33 cellular contexts compared by ENCODE assay signal in genomic region chr15:31774045-31774444, GRCh38.
"Had no signal": no experiment of that assay in that cellular context is flagged by ENCODE, and none has a peak within 500 bp of the region (broad histone marks: within the 10 kb centered on the region; RNA-seq: fewer than 3 reads in every experiment).

No MANE protein-coding gene starts in this region.

- H3K36me3 Mint-ChIP-seq: activated naive CD8-positive, alpha-beta T cell treated with anti-CD3 and anti-CD28 coated beads for 36 hours; mesothelial cell of epicardium; naive B cell; type B pancreatic cell had no signal

- H3K4me1 Mint-ChIP-seq: activated naive CD8-positive, alpha-beta T cell treated with anti-CD3 and anti-CD28 coated beads for 36 hours; mesothelial cell of epicardium; naive B cell had no signal

- DNase-seq: activated CD4-positive, alpha-beta T cell treated with anti-CD3 and anti-CD28 coated beads for 48 hours; activated CD4-positive, alpha-beta T cell treated with anti-CD3 and anti-CD28 coated beads, Interleukin-2, amount 50 U/mL, for 48 hours; activated CD8-positive, alpha-beta memory T cell treated with anti-CD3 and anti-CD28 coated beads for 24 hours; activated effector memory CD4-positive, alpha-beta T cell treated with anti-CD3 and anti-CD28 coated beads, Interleukin-2, amount 50 U/mL, for 16 hours; activated naive CD4-positive, alpha-beta T cell treated with anti-CD3 and anti-CD28 coated beads for 36 hours; activated naive CD8-positive, alpha-beta T cell treated with anti-CD3 and anti-CD28 coated beads for 36 hours; adrenal gland; aorta; body of pancreas; esophagus squamous epithelium; foreskin melanocyte; islet precursor cell; mammary epithelial cell; naive B cell; nephron progenitor cell; pancreas; psoas muscle; right cardiac atrium; spleen; stimulated activated CD4-positive, alpha-beta T cell treated with anti-CD3 and anti-CD28 coated beads, Interleukin-2, amount 100 ng/mL, for 48 hours; stimulated activated naive CD4-positive, alpha-beta T cell treated with Interleukin-2 at 50 U/mL for 16 hours; SW 1271; T-helper 9 cell had no signal

- H3K36me3 ChIP-seq: adrenal gland, cardiac muscle cell, esophagus squamous epithelium, pancreas, spleen, thoracic aorta, vagina had no signal

- H3K27me3 Mint-ChIP-seq: type B pancreatic cell had no signal

- H3K4me3 Mint-ChIP-seq: activated naive CD4-positive, alpha-beta T cell treated with anti-CD3 and anti-CD28 coated beads for 36 hours; activated naive CD8-positive, alpha-beta T cell treated with anti-CD3 and anti-CD28 coated beads for 36 hours; activated T-helper 1 cell treated with anti-CD3 and anti-CD28 coated beads, Interleukin-12 subunit alpha, Interleukin-12 subunit beta, Interleukin-2, Interleukin-4 antibody, amounts not matched to agents 30 ng/mL and 10 ng/mL and 1 ng/mL, durations not matched to agents 14 hours and 24 hours and 36 hours; mesothelial cell of epicardium; naive B cell; nephron progenitor cell; T-helper 1 cell treated with Interleukin-12 subunit alpha and Interleukin-12 subunit beta and Interleukin-4 antibody, amounts not matched to agents 30 μg/mL and 1 μg/mL, for 36 hours; type B pancreatic cell had no signal

- H3K4me1 ChIP-seq: adrenal gland, body of pancreas, esophagus squamous epithelium, pancreas, psoas muscle, spleen, vagina had no signal

- H3K9me3 Mint-ChIP-seq: activated naive CD4-positive, alpha-beta T cell treated with anti-CD3 and anti-CD28 coated beads for 36 hours; activated naive CD8-positive, alpha-beta T cell treated with anti-CD3 and anti-CD28 coated beads for 36 hours; activated T-helper 1 cell treated with anti-CD3 and anti-CD28 coated beads, Interleukin-12 subunit alpha, Interleukin-12 subunit beta, Interleukin-2, Interleukin-4 antibody, amounts not matched to agents 30 ng/mL and 10 ng/mL and 1 ng/mL, durations not matched to agents 14 hours and 24 hours and 36 hours; mesothelial cell of epicardium; nephron progenitor cell; T-helper 1 cell treated with Interleukin-12 subunit alpha and Interleukin-12 subunit beta and Interleukin-4 antibody, amounts not matched to agents 30 μg/mL and 1 μg/mL, for 36 hours; type B pancreatic cell had no signal

- H3K27me3 ChIP-seq: adrenal gland, body of pancreas, cardiac muscle cell, esophagus squamous epithelium, pancreas, vagina had no signal

- H3K27ac ChIP-seq: adrenal gland, body of pancreas, cardiac muscle cell, epithelial cell of prostate, esophagus squamous epithelium, pancreas, psoas muscle, spleen, thoracic aorta, vagina, VCaP had no signal

- H3K9me3 ChIP-seq: adrenal gland, body of pancreas, esophagus squamous epithelium, pancreas, psoas muscle, spleen, thoracic aorta, vagina had no signal

- ATAC-seq: activated CD4-positive, CD25-positive, alpha-beta regulatory T cell treated with anti-CD3 and anti-CD28 coated beads, Interleukin-2, amount 50 U/mL, for 24 hours; body of pancreas; pancreas; psoas muscle; right cardiac atrium had no signal

- H3K4me3 ChIP-seq: adrenal gland, body of pancreas, cardiac muscle cell, esophagus squamous epithelium, pancreas, psoas muscle, spleen, thoracic aorta, vagina had no signal

- H3K27ac Mint-ChIP-seq: activated naive CD4-positive, alpha-beta T cell treated with anti-CD3 and anti-CD28 coated beads for 36 hours; activated naive CD8-positive, alpha-beta T cell treated with anti-CD3 and anti-CD28 coated beads for 36 hours; activated T-helper 1 cell treated with anti-CD3 and anti-CD28 coated beads, Interleukin-12 subunit alpha, Interleukin-12 subunit beta, Interleukin-2, Interleukin-4 antibody, amounts not matched to agents 30 ng/mL and 10 ng/mL and 1 ng/mL, durations not matched to agents 14 hours and 24 hours and 36 hours; mesothelial cell of epicardium; naive B cell; nephron progenitor cell; T-helper 1 cell treated with Interleukin-12 subunit alpha and Interleukin-12 subunit beta and Interleukin-4 antibody, amounts not matched to agents 30 μg/mL and 1 μg/mL, for 36 hours; type B pancreatic cell had no signal
